ENCODE assay signal across 9 cellular contexts in genomic region chr5:61409568-61409967, GRCh38.
DNase-seq lines count a peak whose midpoint lies in the region; ATAC-seq lines count a peak whose summit lies in the region.
"Had no signal": no experiment of that assay in that cellular context is flagged by ENCODE, and none has a peak within 500 bp of the region (broad histone marks: within the 10 kb centered on the region; RNA-seq: fewer than 3 reads in every experiment).

No MANE protein-coding gene starts in this region.

- H3K27me3 Mint-ChIP-seq in natural killer cell treated with Interleukin-12 subunit alpha and Interleukin-12 subunit beta and Interleukin-15 and Interleukin-18, amount 100 ng/mL, for 72 hours: no peaks in the 10 kb centered on the region

- H3K27me3 ChIP-seq in endocrine pancreas (ENCODE audit: control insufficient read depth, insufficient read depth, low read length): no peaks in the 10 kb centered on the region
- H3K27me3 ChIP-seq: right atrium auricular region had no signal

- H3K36me3 ChIP-seq in endocrine pancreas (ENCODE audit: control insufficient read depth, insufficient read depth, low read length): no peaks in the 10 kb centered on the region
- H3K36me3 ChIP-seq: right atrium auricular region had no signal

- no peak overlapping the region for H3K9ac ChIP-seq in endocrine pancreas (ENCODE audit: control insufficient read depth, insufficient read depth, low read length)

- no peak for ATAC-seq in natural killer cell treated with Interleukin-12 subunit alpha and Interleukin-12 subunit beta and Interleukin-15 and Interleukin-18, amount 100 ng/mL, for 72 hours
- no peak for ATAC-seq in GM19395 (IDR thresholded peaks at IDR 0.05; ENCODE audit: unreplicated experiment)

- H3K4me3 Mint-ChIP-seq in natural killer cell treated with Interleukin-12 subunit alpha and Interleukin-12 subunit beta and Interleukin-15 and Interleukin-18, amount 100 ng/mL, for 72 hours: peak overlapping the region; percentile 86

- H3K4me1 Mint-ChIP-seq in natural killer cell treated with Interleukin-12 subunit alpha and Interleukin-12 subunit beta and Interleukin-15 and Interleukin-18, amount 100 ng/mL, for 72 hours (ENCODE audit: low read depth in 2 of 2): peaks cover 24 to 41% of the 10 kb centered on the region in 2 donors

- H3K4me1 ChIP-seq in endocrine pancreas (ENCODE audit: control insufficient read depth, insufficient read depth, low read length): peaks cover 12% of the 10 kb centered on the region

- peak overlapping the region in 1 of 2 donors; percentile 72 for H3K27ac Mint-ChIP-seq in natural killer cell treated with Interleukin-12 subunit alpha and Interleukin-12 subunit beta and Interleukin-15 and Interleukin-18, amount 100 ng/mL, for 72 hours

- no peaks in the 10 kb centered on the region for H3K9me3 ChIP-seq in endocrine pancreas (ENCODE audit: control insufficient read depth, low read length)
- H3K9me3 ChIP-seq: right atrium auricular region had no signal

- H3K36me3 Mint-ChIP-seq in natural killer cell treated with Interleukin-12 subunit alpha and Interleukin-12 subunit beta and Interleukin-15 and Interleukin-18, amount 100 ng/mL, for 72 hours: no peaks in the 10 kb centered on the region

- no peaks in the 10 kb centered on the region for H3K9me3 Mint-ChIP-seq in natural killer cell treated with Interleukin-12 subunit alpha and Interleukin-12 subunit beta and Interleukin-15 and Interleukin-18, amount 100 ng/mL, for 72 hours

- H3K4me3 ChIP-seq in endocrine pancreas (ENCODE audit: control insufficient read depth, insufficient read depth, low read length): peak overlapping the region; percentile 80

- DNase-seq in AG20443 (ENCODE audit: low spot score) (peak; percentile 73), M059J (ENCODE audit: low read depth) (peak; percentile 96), NCI-H2227 treated with DMSO at 0.1 percent for 48 hours (lab: John Stamatoyannopoulos, UW) (no peak), GOT3 (lab: John Stamatoyannopoulos, UW) (no peak)
- DNase-seq in natural killer cell treated with Interleukin-12 subunit alpha and Interleukin-12 subunit beta and Interleukin-15 and Interleukin-18, amount 100 ng/mL, for 72 hours (ENCODE audit: low spot score): no peak
- DNase-seq in activated CD4-positive, alpha-beta T cell treated with anti-CD3 and anti-CD28 coated beads, Interleukin-2, amount 50 U/mL, for 48 hours: no peak

Comparison
In these comparisons a context has a peak if more than half of its experiments do, and no peak if none do; other contexts are left out.
1. DNase-seq: peak in AG20443 (single experiment) and M059J (single experiment); none in natural killer cell treated with Interleukin-12 subunit alpha and Interleukin-12 subunit beta and Interleukin-15 and Interleukin-18, amount 100 ng/mL, for 72 hours (single experiment), NCI-H2227 treated with DMSO at 0.1 percent for 48 hours (single experiment), GOT3 (single experiment) and activated CD4-positive, alpha-beta T cell treated with anti-CD3 and anti-CD28 coated beads, Interleukin-2, amount 50 U/mL, for 48 hours (0 of 2).